Comparison of ENCODE assay signal across 8 cellular contexts in the genomic region with DNA sequence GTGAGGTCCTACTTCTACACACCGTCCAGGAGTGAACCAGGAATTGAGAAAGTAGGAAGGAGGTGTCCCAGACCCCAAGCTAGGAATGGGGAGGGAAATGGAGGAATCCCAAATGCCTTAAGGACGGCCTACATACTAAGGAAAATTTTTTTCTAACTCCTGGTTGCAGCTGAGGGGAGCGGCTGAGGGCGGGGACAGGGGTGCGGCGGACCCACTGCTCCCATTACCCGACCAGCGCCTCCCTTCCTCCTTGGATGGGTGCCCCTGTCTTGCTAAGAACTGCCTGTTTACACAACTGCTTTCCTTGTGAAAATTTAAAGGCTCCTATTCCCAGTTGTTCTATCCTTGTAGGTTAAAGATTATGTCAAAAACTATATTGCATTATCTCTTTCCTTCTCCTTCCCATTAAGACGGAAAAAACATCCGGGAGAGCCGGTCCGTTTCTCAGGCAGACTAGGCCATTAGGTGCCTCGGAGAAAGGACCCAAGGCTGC. TPM values are rescaled to one million over a fixed set of nuclear protein-coding genes. Genes with fewer than 3 reads are reported as not detected.
DNase-seq lines count a peak whose midpoint lies in the region; ATAC-seq and TF ChIP-seq lines count a peak whose summit lies in the region.

No MANE protein-coding gene starts in this region.

- H2AFZ ChIP-seq in SU-DHL-6 (ENCODE audit: low read depth, low read length, severe bottlenecking), result peak overlapping the region; percentile 36

- H3K27me3 ChIP-seq in SU-DHL-6 (ENCODE audit: low read length), result no peaks in the 10 kb centered on the region
- H3K27me3 ChIP-seq in ectodermal cell (ENCODE audit: control insufficient read depth, insufficient read depth, low read length, poor library complexity, severe bottlenecking), result no peaks in the 10 kb centered on the region
- H3K27me3 ChIP-seq in lung (ENCODE audit: control insufficient read depth, insufficient read depth), result no peaks in the 10 kb centered on the region
- H3K27me3 ChIP-seq in thyroid gland, result no peaks in the 10 kb centered on the region

- peak; percentile 72 to 85 for TF ChIP-seq POLR2A in thyroid gland (IDR thresholded peaks at IDR 0.05)

- H3K9me2 ChIP-seq in SU-DHL-6 (replicated peaks; ENCODE audit: insufficient read depth, low read length), result no peaks in the 10 kb centered on the region

- peak overlapping the region; percentile 67 for H3K9ac ChIP-seq in ES-I3 (ENCODE audit: low read depth, low read length)
- H3K9ac ChIP-seq in SU-DHL-6 (ENCODE audit: low read length), result peak overlapping the region; percentile 66

- H3K27ac ChIP-seq in SU-DHL-6 (ENCODE audit: low read depth, low read length) (peak overlapping the region; percentile 56), ectodermal cell (ENCODE audit: insufficient read depth, low read depth, low read length, poor library complexity, severe bottlenecking) (peak overlapping the region; percentile 45), lung (ENCODE audit: low read depth in 1 of 2, low read length in 1 of 2) (peak overlapping the region; percentile 91 to 99), thyroid gland (peak overlapping the region; percentile 99 to 100 (median 99))

- no peaks in the 10 kb centered on the region for H4K20me1 ChIP-seq in SU-DHL-6 (ENCODE audit: low read depth, low read length)

- H3K36me3 ChIP-seq in ES-I3 (ENCODE audit: insufficient read depth, low read length) (no peaks in the 10 kb centered on the region), SU-DHL-6 (ENCODE audit: low read length) (no peaks in the 10 kb centered on the region), ectodermal cell (ENCODE audit: control insufficient read depth, insufficient read depth, low read length) (no peaks in the 10 kb centered on the region), lung (ENCODE audit: control insufficient read depth in 2 of 2, insufficient read depth in 2 of 2, low read length in 2 of 2) (no peaks in the 10 kb centered on the region), thyroid gland (no peaks in the 10 kb centered on the region)

- H3K4me2 ChIP-seq in SU-DHL-6 (ENCODE audit: low read depth, low read length, poor library complexity, severe bottlenecking), result peak overlapping the region; percentile 68

- 5 to 9% methylated on average over 13 of the region's 13 CpGs for WGBS in ectodermal cell, 2 experiments
- 0 to 1% methylated on average over 13 of the region's 13 CpGs for WGBS in lung, 2 donors
- WGBS in thyroid gland, 2 donors, result 0 to 5% methylated on average over 13 of the region's 13 CpGs

- peaks cover 26% of the 10 kb centered on the region for H3F3A ChIP-seq in SU-DHL-6 (ENCODE audit: insufficient read depth)

- H3K79me2 ChIP-seq in SU-DHL-6 (ENCODE audit: insufficient read depth, low read length), result peaks cover 13% of the 10 kb centered on the region; the same call in 1 of the 2 replicates

- H3K4me1 ChIP-seq in ES-I3 (ENCODE audit: insufficient read depth, low read length), result peaks cover 5% of the 10 kb centered on the region
- peaks cover 4% of the 10 kb centered on the region for H3K4me1 ChIP-seq in ectodermal cell (ENCODE audit: control insufficient read depth, insufficient read depth, low read length)
- peaks cover 0 to 2% of the 10 kb centered on the region in 2 donors for H3K4me1 ChIP-seq in lung (ENCODE audit: control insufficient read depth in 2 of 2, insufficient read depth in 2 of 2, low read length in 2 of 2)
- H3K4me1 ChIP-seq in thyroid gland, result peaks cover 50 to 55% of the 10 kb centered on the region in 2 donors

- peak; percentile 35 for ATAC-seq in lung (ENCODE audit: insufficient read depth, low FRiP score)

- no peak for TF ChIP-seq CTCF in HFF-Myc (IDR thresholded peaks at IDR 0.05; ENCODE audit: low read depth, low read length, missing control alignments)
- no peak for TF ChIP-seq CTCF in SU-DHL-6 (IDR thresholded peaks at IDR 0.05; ENCODE audit: insufficient read depth, low read length, poor library complexity, severe bottlenecking)
- no peak for TF ChIP-seq CTCF in lung (IDR thresholded peaks at IDR 0.05; ENCODE audit: control extremely low read depth, extremely low read depth)
- no peak for TF ChIP-seq CTCF in thyroid gland (IDR thresholded peaks at IDR 0.05)

- H3K4me3 ChIP-seq in HFF-Myc (replicated peaks; ENCODE audit: low read depth, low read length) (peak overlapping the region; percentile 35), SU-DHL-6 (ENCODE audit: insufficient read depth, low read length, poor library complexity, severe bottlenecking) (peak overlapping the region; percentile 53), ectodermal cell (ENCODE audit: insufficient read depth, low read depth, low read length) (peak overlapping the region; percentile 37), lung (peak overlapping the region; percentile 2), thyroid gland (replicated peaks in 1 of 3) (peak overlapping the region in 2 of 3 donors; percentile 7 to 36)

- intact Hi-C loops in thyroid gland (cut with DNase I), result no loop called here

- DNase-seq in HFF-Myc (ENCODE audit: extremely low read depth, low read depth) (peak; percentile 58), lung (ENCODE audit: low spot score) (peak; percentile 86), thyroid gland (peak; percentile 93 to 94), NK-92 (lab: John Stamatoyannopoulos, UW; ENCODE audit: unreplicated experiment) (no peak)
- no peak for DNase-seq in stimulated activated CD4-positive, alpha-beta T cell treated with anti-CD3 and anti-CD28 coated beads, Interleukin-12 subunit alpha, Interleukin-12 subunit beta, amount 100 ng/mL, for 4 hours

- no peaks in the 10 kb centered on the region for H3K9me3 ChIP-seq in ES-I3 (ENCODE audit: control insufficient read depth, insufficient read depth, low read length)
- no peaks in the 10 kb centered on the region for H3K9me3 ChIP-seq in SU-DHL-6 (ENCODE audit: insufficient read depth, low read length)
- no peaks in the 10 kb centered on the region for H3K9me3 ChIP-seq in ectodermal cell (ENCODE audit: control insufficient read depth, low read length)
- H3K9me3 ChIP-seq in lung (ENCODE audit: control insufficient read depth in 2 of 2, insufficient read depth in 1 of 2, low read length in 1 of 2), result no peaks in the 10 kb centered on the region
- no peaks in the 10 kb centered on the region for H3K9me3 ChIP-seq in thyroid gland

RNA-seq across cellular contexts. Expression of gene HSPA1B, which starts 0.7 kb away (rescaled TPM):
- 63.6 TPM for polyA plus RNA-seq in ectodermal cell (2013, experiment 1 of 4)
- polyA plus RNA-seq in ectodermal cell (2013, experiment 2 of 4), result 32.4 TPM
- polyA plus RNA-seq in ectodermal cell (2013, experiment 3 of 4), result 41.5 TPM
- 40.4 TPM for polyA plus RNA-seq in ectodermal cell (2013, experiment 4 of 4)
- total RNA-seq in lung (1,000 to 10,000 TPM in 1 of 2 donors, 10 to 100 TPM in 1; 99.7 to 1,377 TPM), thyroid gland (100 to 1,000 TPM; 194 to 330 (median 256) TPM)
- polyA plus RNA-seq in lung, result 10 to 100 TPM; 33.2 to 99.0 TPM

RNA-seq across cellular contexts. Expression of gene HSPA1A, which starts 11.5 kb away (rescaled TPM):
- polyA plus RNA-seq in ectodermal cell (2013, experiment 1 of 4), result 62.5 TPM
- polyA plus RNA-seq in ectodermal cell (2013, experiment 2 of 4), result 38.8 TPM
- polyA plus RNA-seq in ectodermal cell (2013, experiment 3 of 4), result 46.0 TPM
- polyA plus RNA-seq in ectodermal cell (2013, experiment 4 of 4), result 53.0 TPM
- total RNA-seq in lung, result 1,000 to 10,000 TPM in 1 of 2 donors, 100 to 1,000 TPM in 1; 118 to 1,149 TPM
- polyA plus RNA-seq in lung, result 100 to 1,000 TPM in 1 of 2 donors, 10 to 100 TPM in 1; 90.6 to 161 TPM
- 100 to 1,000 TPM; 148 to 320 (median 190) TPM for total RNA-seq in thyroid gland

RNA-seq across cellular contexts. Expression of gene HSPA1L, which starts 11.8 kb away (rescaled TPM):
- polyA plus RNA-seq in ectodermal cell (2013, experiment 1 of 4), result 1.1 TPM
- polyA plus RNA-seq in ectodermal cell (2013, experiment 2 of 4), result 1.5 TPM
- polyA plus RNA-seq in ectodermal cell (2013, experiment 3 of 4), result 1.2 TPM
- 1.5 TPM for polyA plus RNA-seq in ectodermal cell (2013, experiment 4 of 4)
- total RNA-seq in lung (1 to 10 TPM; 1.9 to 2.3 TPM), thyroid gland (1 to 10 TPM; 3.5 to 4.1 (median 3.9) TPM)
- polyA plus RNA-seq in lung, result 1 to 10 TPM; 1.0 to 1.2 TPM

RNA-seq across cellular contexts. Expression of gene LSM2, which starts 20.1 kb away (rescaled TPM):
- 150 TPM for polyA plus RNA-seq in ectodermal cell (2013, experiment 1 of 4)
- 155 TPM for polyA plus RNA-seq in ectodermal cell (2013, experiment 2 of 4)
- 131 TPM for polyA plus RNA-seq in ectodermal cell (2013, experiment 3 of 4)
- 136 TPM for polyA plus RNA-seq in ectodermal cell (2013, experiment 4 of 4)
- total RNA-seq in lung (10 to 100 TPM; 22.0 to 39.4 TPM), thyroid gland (10 to 100 TPM; 29.2 to 48.4 (median 36.5) TPM)
- 10 to 100 TPM; 52.0 to 66.7 TPM for polyA plus RNA-seq in lung

RNA-seq across cellular contexts. Expression of gene VARS1, which starts 31.3 kb away (rescaled TPM):
- 113 TPM for polyA plus RNA-seq in ectodermal cell (2013, experiment 1 of 4)
- 95.5 TPM for polyA plus RNA-seq in ectodermal cell (2013, experiment 2 of 4)
- 60.3 TPM for polyA plus RNA-seq in ectodermal cell (2013, experiment 3 of 4)
- 60.5 TPM for polyA plus RNA-seq in ectodermal cell (2013, experiment 4 of 4)
- 10 to 100 TPM; 32.2 to 95.4 TPM for total RNA-seq in lung
- polyA plus RNA-seq in lung, result 10 to 100 TPM; 36.3 to 45.8 TPM
- total RNA-seq in thyroid gland, result 100 to 1,000 TPM in 1 of 4 donors, 10 to 100 TPM in 3; 33.8 to 120 (median 39.9) TPM

Comparison
In these comparisons a context has a peak if more than half of its experiments do, and no peak if none do; other contexts are left out.
1. DNase-seq: peak in HFF-Myc (single experiment), lung (single experiment) and thyroid gland (2 of 2); none in NK-92 (single experiment) and stimulated activated CD4-positive, alpha-beta T cell treated with anti-CD3 and anti-CD28 coated beads, Interleukin-12 subunit alpha, Interleukin-12 subunit beta, amount 100 ng/mL, for 4 hours (single experiment).
2. H3K4me3 ChIP-seq: peak in every context shown above with its lines; median percentile 53 in SU-DHL-6; 37 in ectodermal cell; 35 in HFF-Myc; 22 in thyroid gland; 2 in lung.
3. H3K27ac ChIP-seq: peak in every context shown above with its lines; median percentile 99 in thyroid gland; 95 in lung; 56 in SU-DHL-6; 45 in ectodermal cell.